ENCODE assay signal across 10 cellular contexts in the genomic region with DNA sequence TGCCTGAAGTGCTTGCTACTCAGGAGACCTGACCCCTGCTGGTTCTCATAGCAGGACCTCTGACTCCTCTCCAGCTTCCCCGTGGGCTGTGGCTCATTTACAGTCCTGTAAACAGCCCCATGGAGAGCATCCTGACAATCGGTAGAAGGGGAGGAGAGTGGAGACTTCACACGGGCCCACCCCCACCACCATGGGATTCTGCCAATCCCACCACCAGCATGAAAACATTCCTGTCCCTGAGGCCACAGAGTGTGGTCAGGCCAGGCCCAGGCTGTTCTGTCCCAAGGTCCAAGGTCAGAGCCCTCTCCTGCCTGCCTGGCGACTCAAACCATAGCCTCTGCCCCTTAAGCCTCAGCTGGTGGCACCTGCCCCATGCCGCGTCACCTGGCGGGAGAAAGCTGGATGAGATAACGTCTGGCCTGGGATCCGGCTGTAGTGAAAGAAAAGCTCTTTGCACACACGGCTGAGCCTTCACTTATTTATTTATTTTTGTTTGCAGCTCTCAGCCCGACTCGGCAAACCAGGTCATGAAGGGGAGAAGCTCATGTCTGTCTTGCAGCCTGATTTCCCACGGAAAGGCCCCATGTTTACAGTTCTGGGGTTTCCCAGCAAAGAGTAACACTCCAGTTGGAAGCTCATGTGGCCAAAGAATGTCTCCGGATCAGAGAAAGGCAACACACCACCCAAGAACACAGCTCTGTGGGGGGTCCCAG.
DNase-seq lines count a peak whose midpoint lies in the region; ATAC-seq and TF ChIP-seq lines count a peak whose summit lies in the region.
"Had no signal": no experiment of that assay in that cellular context is flagged by ENCODE, and none has a peak within 500 bp of the region (broad histone marks: within the 10 kb centered on the region; RNA-seq: fewer than 3 reads in every experiment).

No MANE protein-coding gene starts in this region.

- H3K9me3 ChIP-seq in left lung: no peaks in the 10 kb centered on the region
- H3K9me3 ChIP-seq in stomach: no peaks in the 10 kb centered on the region

- POLR2A ChIA-PET in WTC11 (lab: Charles Lee): no interaction called here

- no peak overlapping the region for H3K4me3 Mint-ChIP-seq in WTC11

- H3K9me3 Mint-ChIP-seq in WTC11: no peaks in the 10 kb centered on the region

- CTCF ChIA-PET in WTC11 (lab: Charles Lee): no interaction called here

- H3K27me3 Mint-ChIP-seq in WTC11 (ENCODE audit: low read depth): no peaks in the 10 kb centered on the region

- H3K4me3 ChIP-seq in left lung (no peak overlapping the region), stomach (no peak overlapping the region)

- intact Hi-C loops in left lung (cut with DNase I): no loop called here
- intact Hi-C loops in stomach (cut with DNase I; ENCODE audit: low total_unique reads): no loop called here

- H3K4me1 Mint-ChIP-seq in WTC11: peaks cover 5% of the 10 kb centered on the region

- H3K27me3 ChIP-seq in left lung (no peaks in the 10 kb centered on the region), stomach (no peaks in the 10 kb centered on the region)

- 28 to 48% (median 38%) methylated on average over 12 to 14 of the region's 14 CpGs for WGBS in stomach, 5 donors

- no peak for TF ChIP-seq POLR2A in stomach (IDR thresholded peaks at IDR 0.05)

- TF ChIP-seq CTCF in WTC11 (IDR thresholded peaks at IDR 0.05) (no peak), left lung (IDR thresholded peaks at IDR 0.05) (no peak), stomach (IDR thresholded peaks at IDR 0.05) (no peak)

- TF ChIP-seq EP300 in stomach (IDR thresholded peaks at IDR 0.05): no peak

- no peaks in the 10 kb centered on the region for H3K36me3 Mint-ChIP-seq in WTC11

- DNase-seq in M059J (ENCODE audit: low read depth) (peak; percentile 71), WTC11 (ENCODE audit: low spot score) (no peak), left lung (no peak), stomach (peak; percentile 54), Kasumi-1 (lab: John Stamatoyannopoulos, UW) (no peak), COLO829 (ENCODE audit: low spot score) (no peak), HT-29 (ENCODE audit: low spot score) (no peak)
- no peak for DNase-seq in activated CD4-positive, alpha-beta T cell treated with anti-CD3 and anti-CD28 coated beads, Interleukin-2, amount 50 U/mL, for 1 hour
- DNase-seq: NCI-H2171 treated with DMSO at 0.1 percent for 48 hours; stimulated activated CD4-positive, alpha-beta T cell treated with anti-CD3 and anti-CD28 coated beads, Interleukin-4, amount 100 ng/mL, for 24 hours had no signal

- peak overlapping the region in 1 of 2 donors; percentile 33 for H3K27ac ChIP-seq in left lung
- peak overlapping the region; percentile 0 to 72 (median 25) for H3K27ac ChIP-seq in stomach

- H3K27ac Mint-ChIP-seq in WTC11: no peak overlapping the region

- H3K36me3 ChIP-seq in left lung (no peaks in the 10 kb centered on the region), stomach (no peaks in the 10 kb centered on the region)

- peaks cover 0 to 3% of the 10 kb centered on the region in 2 donors for H3K4me1 ChIP-seq in left lung
- peaks cover 24 to 52% (median 41%) of the 10 kb centered on the region in 4 donors for H3K4me1 ChIP-seq in stomach

- ATAC-seq in WTC11 (no peak), left lung (peak; percentile 8)

TF ChIP-seq in WTC11, 78 proteins besides CTCF, POLR2A, EP300 and RAD21:
- TF ChIP-seq PRRX2 (CRISPR knock-in tag; IDR thresholded peaks at IDR 0.05): no peak
- no peak for TF ChIP-seq TCF7 (CRISPR knock-in tag; IDR thresholded peaks at IDR 0.05; ENCODE audit: low read depth)
- no peak for TF ChIP-seq MAX (CRISPR knock-in tag; IDR thresholded peaks at IDR 0.05)
- TF ChIP-seq ZNF423 (CRISPR knock-in tag; IDR thresholded peaks at IDR 0.05): peak; percentile 85
- no peak for TF ChIP-seq ZNF219 (CRISPR knock-in tag; IDR thresholded peaks at IDR 0.05; ENCODE audit: borderline replicate concordance)
- no peak for TF ChIP-seq E2F1 (CRISPR knock-in tag; IDR thresholded peaks at IDR 0.05)

Comparison
In these comparisons a context has a peak if more than half of its experiments do, and no peak if none do; other contexts are left out.
1. DNase-seq: peak in M059J (single experiment) and stomach (single experiment); none in WTC11 (single experiment), left lung (0 of 2), Kasumi-1 (0 of 2), activated CD4-positive, alpha-beta T cell treated with anti-CD3 and anti-CD28 coated beads, Interleukin-2, amount 50 U/mL, for 1 hour (single experiment), COLO829 (single experiment) and HT-29 (single experiment).